6 cellular contexts compared by ENCODE assay signal in genomic region chr16:61801217-61801616, GRCh38.
DNase-seq lines count a peak whose midpoint lies in the region; ATAC-seq and TF ChIP-seq lines count a peak whose summit lies in the region.
"Not testable (repeated sequence)": the region's sequence is repeated elsewhere in the genome, so short reads cannot be mapped to it uniquely, and the experiment has no call there.

No MANE protein-coding gene starts in this region.

- not testable (repeated sequence) for H3T11ph ChIP-seq in H9 (ENCODE audit: low read length)

- DNase-seq in DMS53 treated with DMSO at 0.1 percent for 48 hours (lab: John Stamatoyannopoulos, UW; ENCODE audit: unreplicated experiment) = peak; percentile 6
- not testable (repeated sequence) for DNase-seq in H9; PC-9; WTC11 (ENCODE audit: low spot score)
- peak; percentile 2 for DNase-seq in NCI-H2227 (lab: John Stamatoyannopoulos, UW; ENCODE audit: unreplicated experiment)
- DNase-seq in SHP77 (lab: John Stamatoyannopoulos, UW) = peak; percentile 11 to 31

- not testable (repeated sequence) for H2BK5ac ChIP-seq in H9 (ENCODE audit: insufficient read length, low read length)

- H3K79me2 ChIP-seq in H9 (ENCODE audit: insufficient read depth, low read length); PC-9 (ENCODE audit: low read depth): not testable (repeated sequence)

- H4K91ac ChIP-seq in H9 (ENCODE audit: insufficient read length, low read depth, low read length) = not testable (repeated sequence)

- not testable (repeated sequence) for H3K27ac ChIP-seq in H9 (ENCODE audit: insufficient read length, low read depth, low read length); PC-9

- not testable (repeated sequence) for H2BK20ac ChIP-seq in H9 (ENCODE audit: low read depth, low read length, poor library complexity, severe bottlenecking)

- H2AFZ ChIP-seq in H9 (ENCODE audit: low read length); PC-9: not testable (repeated sequence)

- not testable (repeated sequence) for H3K18ac ChIP-seq in H9 (ENCODE audit: insufficient read length, low read depth, low read length)

- H3K9me2 ChIP-seq in PC-9 (ENCODE audit: insufficient read depth) = not testable (repeated sequence)

- not testable (repeated sequence) for H3K4ac ChIP-seq in H9 (ENCODE audit: low read depth, low read length)

- H4K20me1 ChIP-seq in H9 (ENCODE audit: control insufficient read depth, insufficient read depth, insufficient read length); PC-9 (ENCODE audit: insufficient read depth): not testable (repeated sequence)

- H3K4me3 Mint-ChIP-seq in H9 (peak overlapping the region in 1 of 2 experiments; percentile 15; a peak in 1 of 5 replicates), WTC11 (peak overlapping the region; percentile 57)

- not testable (repeated sequence) for H4K5ac ChIP-seq in H9 (ENCODE audit: insufficient read length, low read depth, low read length)

- not testable (repeated sequence) for TF ChIP-seq CTCF in H9 (conservative IDR thresholded peaks at IDR 0.05); PC-9 (conservative IDR thresholded peaks at IDR 0.05); WTC11 (IDR thresholded peaks at IDR 0.05)

- peak overlapping the region in 2 of 3 experiments; percentile 55 to 77; a peak in 1 of 7 replicates for H3K27ac Mint-ChIP-seq in H9
- H3K27ac Mint-ChIP-seq in WTC11 = not testable (repeated sequence)

- H3K14ac ChIP-seq in H9 (ENCODE audit: insufficient read depth, low read length) = not testable (repeated sequence)

- H2BK120ac ChIP-seq in H9 (ENCODE audit: low read depth, low read length, poor library complexity, severe bottlenecking) = not testable (repeated sequence)

- not testable (repeated sequence) for H3K9me3 Mint-ChIP-seq in H9
- peaks cover 17% of the 10 kb centered on the region for H3K9me3 Mint-ChIP-seq in WTC11

- not testable (repeated sequence) for H3K4me1 ChIP-seq in H9 (ENCODE audit: insufficient read depth, low read length); PC-9 (replicated peaks; ENCODE audit: insufficient read depth)

- H3K23me2 ChIP-seq in H9 (ENCODE audit: insufficient read length, low read depth, low read length, poor library complexity, severe bottlenecking) = not testable (repeated sequence)

- not testable (repeated sequence) for H3K36me3 ChIP-seq in PC-9 (ENCODE audit: low read depth)

- not testable (repeated sequence) for H3K79me1 ChIP-seq in H9 (ENCODE audit: insufficient read depth, low read depth, low read length, poor library complexity, severe bottlenecking)

- not testable (repeated sequence) for H4K8ac ChIP-seq in H9 (replicated peaks; ENCODE audit: insufficient read length, low read depth, low read length)

- not testable (repeated sequence) for H2BK12ac ChIP-seq in H9 (ENCODE audit: insufficient read length, low read depth, low read length)

- ATAC-seq in WTC11 = not testable (repeated sequence)

- H2BK15ac ChIP-seq in H9 (ENCODE audit: low read depth, low read length) = not testable (repeated sequence)

- H3K36me3 Mint-ChIP-seq in H9 (ENCODE audit: insufficient read depth in 1 of 3, low read depth in 3 of 3) = not testable (repeated sequence)
- peaks cover 16% of the 10 kb centered on the region for H3K36me3 Mint-ChIP-seq in WTC11

- H3K23ac ChIP-seq in H9 (ENCODE audit: insufficient read length, low read depth, low read length) = not testable (repeated sequence)

- not testable (repeated sequence) for H3K27me3 ChIP-seq in H9 (ENCODE audit: insufficient read depth, low read length); PC-9 (ENCODE audit: insufficient read depth, low read depth)

- not testable (repeated sequence) for H3K9ac ChIP-seq in H9 (ENCODE audit: extremely low read depth, insufficient read length, low read length)

- WGBS in H9 (ENCODE audit: extremely low coverage, insufficient read length, low lambda C conversion rate) = no CpG with 5 or more reads among the region's 10 CpGs

- H3K4me3 ChIP-seq in PC-9 = not testable (repeated sequence)

- not testable (repeated sequence) for H2AK5ac ChIP-seq in H9 (ENCODE audit: insufficient read length, low read length)

- intact Hi-C loops in PC-9 (cut with micrococcal nuclease; ENCODE audit: unreplicated experiment) = not testable (repeated sequence)

- CTCF ChIA-PET in PC-9 (lab: Charles Lee); WTC11 (lab: Charles Lee): not testable (repeated sequence)

- not testable (repeated sequence) for H3K9me3 ChIP-seq in H9 (ENCODE audit: control insufficient read depth, low read depth, low read length); PC-9 (ENCODE audit: insufficient read depth, low read depth)

- POLR2A ChIA-PET in PC-9 (lab: Charles Lee; ENCODE audit: unreplicated experiment); WTC11 (lab: Charles Lee): not testable (repeated sequence)

- H3K4me1 Mint-ChIP-seq in H9, WTC11: not testable (repeated sequence)

- not testable (repeated sequence) for H3K56ac ChIP-seq in H9 (ENCODE audit: insufficient read length, low read depth, low read length)

- not testable (repeated sequence) for H3K27me3 Mint-ChIP-seq in H9 (ENCODE audit: low read depth); WTC11 (ENCODE audit: low read depth)

- BruUV-seq in PC-9 (replicated peaks; lab: Mats Ljungman, UMichigan) = not testable (repeated sequence)

- not testable (repeated sequence) for H3F3A ChIP-seq in PC-9 (ENCODE audit: insufficient read depth, low read depth)

- not testable (repeated sequence) for H3K4me2 ChIP-seq in H9 (ENCODE audit: insufficient read depth, insufficient read length, low read length)
- H3K4me2 ChIP-seq in PC-9 = peak overlapping the region; percentile 36; the same call in 1 of the 2 replicates
